9 cellular contexts compared by ENCODE assay signal in genomic region chr9:114908104-114908621, GRCh38.
DNase-seq lines count a peak whose midpoint lies in the region; ATAC-seq, FAIRE-seq and TF ChIP-seq lines count a peak whose summit lies in the region.
"Had no signal": no experiment of that assay in that cellular context is flagged by ENCODE, and none has a peak within 500 bp of the region (broad histone marks: within the 10 kb centered on the region; RNA-seq: fewer than 3 reads in every experiment).

No MANE protein-coding gene starts in this region.

- 0 out of 2 replicates have a peak, but pooled peaks cover 5% of the 10 kb centered on the region for H3K27me3 ChIP-seq in HUES6 (ENCODE audit: control insufficient read depth, insufficient read depth, low read length)

- H3K27ac ChIP-seq in HUES6 (ENCODE audit: low read depth, low read length) = 0 out of 2 replicates have a peak overlapping the region, but pooled peaks have one; percentile 3

- FAIRE-seq in islet of Langerhans (lab: Jason Lieb, UNC) = peak; percentile 87
- FAIRE-seq: K562 had no signal

- ATAC-seq in GM18511 (IDR thresholded peaks at IDR 0.05; ENCODE audit: unreplicated experiment) (peak; percentile 46), HG03520 (IDR thresholded peaks at IDR 0.05; ENCODE audit: unreplicated experiment) (no peak), HG02885 (IDR thresholded peaks at IDR 0.05; ENCODE audit: poor library complexity, unreplicated experiment) (no peak)
- ATAC-seq: K562 had no signal

- DNase-seq in nucleus accumbens (lab: John Stamatoyannopoulos, UW) = no peak
- DNase-seq in cerebellar nuclear complex (lab: John Stamatoyannopoulos, UW) = no peak

- no peak overlapping the region for H3K4me3 ChIP-seq in HUES6 (ENCODE audit: low read depth, low read length)
- H3K4me3 ChIP-seq: K562 had no signal

- no peaks in the 10 kb centered on the region for H3K36me3 ChIP-seq in HUES6 (ENCODE audit: control insufficient read depth, insufficient read depth, low read length)

- H3K4me1 ChIP-seq in HUES6 (ENCODE audit: control insufficient read depth, insufficient read depth, low read length) = peaks cover 20% of the 10 kb centered on the region

- H3K9me3 ChIP-seq in HUES6 (ENCODE audit: control insufficient read depth, insufficient read depth, low read depth, low read length) = no peaks in the 10 kb centered on the region

- peak overlapping the region; percentile 14 for H3K9ac ChIP-seq in HUES6 (ENCODE audit: low read length)

- TF ChIP-seq POLR2A in Raji (IDR thresholded peaks at IDR 0.05; ENCODE audit: insufficient read depth, low read depth, low read length) = peak; percentile 26; the same call in 1 of the 2 replicates
